1 cellular context compared by ENCODE assay signal in the genomic region with DNA sequence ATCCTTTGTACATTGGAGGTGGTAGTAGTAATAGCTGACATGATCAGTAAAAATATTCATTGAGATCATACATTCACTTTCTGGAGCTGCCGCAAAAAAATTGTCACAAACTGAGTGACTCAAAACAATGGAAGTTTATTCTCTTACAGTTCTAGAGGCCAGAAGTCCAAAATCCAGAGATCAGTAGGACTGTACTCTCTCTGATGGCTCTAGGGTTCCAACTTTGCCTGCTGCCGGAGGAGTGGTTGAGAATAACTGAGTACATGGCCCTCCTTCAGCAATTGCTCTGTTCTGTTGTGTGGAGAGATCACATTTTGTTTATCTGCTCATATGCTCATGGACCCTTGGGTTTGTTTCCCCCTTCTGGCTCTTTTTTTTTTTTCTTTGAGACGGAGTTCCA.
TF ChIP-seq lines count a peak whose summit lies in the region.

No MANE protein-coding gene starts in this region.

TF ChIP-seq in HepG2, 621 proteins besides CTCF, POLR2A, EP300 and RAD21 (continued from another document):
- TF ChIP-seq, protein P1, sequence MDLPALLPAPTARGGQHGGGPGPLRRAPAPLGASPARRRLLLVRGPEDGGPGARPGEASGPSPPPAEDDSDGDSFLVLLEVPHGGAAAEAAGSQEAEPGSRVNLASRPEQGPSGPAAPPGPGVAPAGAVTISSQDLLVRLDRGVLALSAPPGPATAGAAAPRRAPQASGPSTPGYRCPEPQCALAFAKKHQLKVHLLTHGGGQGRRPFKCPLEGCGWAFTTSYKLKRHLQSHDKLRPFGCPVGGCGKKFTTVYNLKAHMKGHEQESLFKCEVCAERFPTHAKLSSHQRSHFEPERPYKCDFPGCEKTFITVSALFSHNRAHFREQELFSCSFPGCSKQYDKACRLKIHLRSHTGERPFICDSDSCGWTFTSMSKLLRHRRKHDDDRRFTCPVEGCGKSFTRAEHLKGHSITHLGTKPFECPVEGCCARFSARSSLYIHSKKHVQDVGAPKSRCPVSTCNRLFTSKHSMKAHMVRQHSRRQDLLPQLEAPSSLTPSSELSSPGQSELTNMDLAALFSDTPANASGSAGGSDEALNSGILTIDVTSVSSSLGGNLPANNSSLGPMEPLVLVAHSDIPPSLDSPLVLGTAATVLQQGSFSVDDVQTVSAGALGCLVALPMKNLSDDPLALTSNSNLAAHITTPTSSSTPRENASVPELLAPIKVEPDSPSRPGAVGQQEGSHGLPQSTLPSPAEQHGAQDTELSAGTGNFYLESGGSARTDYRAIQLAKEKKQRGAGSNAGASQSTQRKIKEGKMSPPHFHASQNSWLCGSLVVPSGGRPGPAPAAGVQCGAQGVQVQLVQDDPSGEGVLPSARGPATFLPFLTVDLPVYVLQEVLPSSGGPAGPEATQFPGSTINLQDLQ (CRISPR knock-in tag; IDR thresholded peaks at IDR 0.05) = no peak
- peak; percentile 85 for TF ChIP-seq SOX5 (CRISPR knock-in tag; IDR thresholded peaks at IDR 0.05; ENCODE audit: borderline replicate concordance)
- TF ChIP-seq RCOR2 (CRISPR knock-in tag; IDR thresholded peaks at IDR 0.05) = peak; percentile 60; the same call in 1 of the 2 replicates
- 0 out of 2 replicates have a peak, but pooled peaks have one; percentile 9 for TF ChIP-seq HMG20A (CRISPR knock-in tag; IDR thresholded peaks at IDR 0.05; ENCODE audit: borderline replicate concordance)
- TF ChIP-seq, protein P2, sequence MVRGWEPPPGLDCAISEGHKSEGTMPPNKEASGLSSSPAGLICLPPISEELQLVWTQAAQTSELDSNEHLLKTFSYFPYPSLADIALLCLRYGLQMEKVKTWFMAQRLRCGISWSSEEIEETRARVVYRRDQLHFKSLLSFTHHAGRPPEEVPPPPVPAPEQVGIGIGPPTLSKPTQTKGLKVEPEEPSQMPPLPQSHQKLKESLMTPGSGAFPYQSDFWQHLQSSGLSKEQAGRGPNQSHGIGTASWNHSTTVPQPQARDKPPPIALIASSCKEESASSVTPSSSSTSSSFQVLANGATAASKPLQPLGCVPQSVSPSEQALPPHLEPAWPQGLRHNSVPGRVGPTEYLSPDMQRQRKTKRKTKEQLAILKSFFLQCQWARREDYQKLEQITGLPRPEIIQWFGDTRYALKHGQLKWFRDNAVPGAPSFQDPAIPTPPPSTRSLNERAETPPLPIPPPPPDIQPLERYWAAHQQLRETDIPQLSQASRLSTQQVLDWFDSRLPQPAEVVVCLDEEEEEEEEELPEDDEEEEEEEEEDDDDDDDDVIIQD (CRISPR knock-in tag; IDR thresholded peaks at IDR 0.05; ENCODE audit: low read depth) = peak; percentile 23; the same call in 1 of the 2 replicates
- no peak for TF ChIP-seq HDAC6 (IDR thresholded peaks at IDR 0.05; ENCODE audit: low read depth, low read length)
- TF ChIP-seq, protein P3, sequence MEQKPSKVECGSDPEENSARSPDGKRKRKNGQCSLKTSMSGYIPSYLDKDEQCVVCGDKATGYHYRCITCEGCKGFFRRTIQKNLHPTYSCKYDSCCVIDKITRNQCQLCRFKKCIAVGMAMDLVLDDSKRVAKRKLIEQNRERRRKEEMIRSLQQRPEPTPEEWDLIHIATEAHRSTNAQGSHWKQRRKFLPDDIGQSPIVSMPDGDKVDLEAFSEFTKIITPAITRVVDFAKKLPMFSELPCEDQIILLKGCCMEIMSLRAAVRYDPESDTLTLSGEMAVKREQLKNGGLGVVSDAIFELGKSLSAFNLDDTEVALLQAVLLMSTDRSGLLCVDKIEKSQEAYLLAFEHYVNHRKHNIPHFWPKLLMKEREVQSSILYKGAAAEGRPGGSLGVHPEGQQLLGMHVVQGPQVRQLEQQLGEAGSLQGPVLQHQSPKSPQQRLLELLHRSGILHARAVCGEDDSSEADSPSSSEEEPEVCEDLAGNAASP (CRISPR knock-in tag; IDR thresholded peaks at IDR 0.05; ENCODE audit: borderline replicate concordance) = no peak
- no peak for TF ChIP-seq CREB1 (IDR thresholded peaks at IDR 0.05)
- no peak for TF ChIP-seq CREB1 (CRISPR knock-in tag; IDR thresholded peaks at IDR 0.05)
- TF ChIP-seq SMYD3 (CRISPR knock-in tag; IDR thresholded peaks at IDR 0.05) = no peak
- peak; percentile 18; the same call in 1 of the 2 replicates for TF ChIP-seq ZSCAN9 (CRISPR knock-in tag; IDR thresholded peaks at IDR 0.05; ENCODE audit: borderline replicate concordance)
- TF ChIP-seq NCOR1 (IDR thresholded peaks at IDR 0.05; ENCODE audit: borderline replicate concordance, low read length) = peak; percentile 77
- TF ChIP-seq, protein P4, sequence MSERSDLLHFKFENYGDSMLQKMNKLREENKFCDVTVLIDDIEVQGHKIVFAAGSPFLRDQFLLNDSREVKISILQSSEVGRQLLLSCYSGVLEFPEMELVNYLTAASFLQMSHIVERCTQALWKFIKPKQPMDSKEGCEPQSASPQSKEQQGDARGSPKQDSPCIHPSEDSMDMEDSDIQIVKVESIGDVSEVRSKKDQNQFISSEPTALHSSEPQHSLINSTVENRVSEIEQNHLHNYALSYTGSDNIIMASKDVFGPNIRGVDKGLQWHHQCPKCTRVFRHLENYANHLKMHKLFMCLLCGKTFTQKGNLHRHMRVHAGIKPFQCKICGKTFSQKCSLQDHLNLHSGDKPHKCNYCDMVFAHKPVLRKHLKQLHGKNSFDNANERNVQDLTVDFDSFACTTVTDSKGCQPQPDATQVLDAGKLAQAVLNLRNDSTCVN (CRISPR knock-in tag; IDR thresholded peaks at IDR 0.05; ENCODE audit: borderline replicate concordance) = peak; percentile 96
- TF ChIP-seq SOX13 (IDR thresholded peaks at IDR 0.05) = peak; percentile 35; the same call in 1 of the 2 replicates
- peak in 1 of 2 experiments; percentile 82; a peak in 2 of 4 replicates for TF ChIP-seq SOX13 (CRISPR knock-in tag; conservative IDR thresholded peaks at IDR 0.05 in 1 of 2, IDR thresholded peaks at IDR 0.05 in 1 of 2)
- TF ChIP-seq, protein P5, sequence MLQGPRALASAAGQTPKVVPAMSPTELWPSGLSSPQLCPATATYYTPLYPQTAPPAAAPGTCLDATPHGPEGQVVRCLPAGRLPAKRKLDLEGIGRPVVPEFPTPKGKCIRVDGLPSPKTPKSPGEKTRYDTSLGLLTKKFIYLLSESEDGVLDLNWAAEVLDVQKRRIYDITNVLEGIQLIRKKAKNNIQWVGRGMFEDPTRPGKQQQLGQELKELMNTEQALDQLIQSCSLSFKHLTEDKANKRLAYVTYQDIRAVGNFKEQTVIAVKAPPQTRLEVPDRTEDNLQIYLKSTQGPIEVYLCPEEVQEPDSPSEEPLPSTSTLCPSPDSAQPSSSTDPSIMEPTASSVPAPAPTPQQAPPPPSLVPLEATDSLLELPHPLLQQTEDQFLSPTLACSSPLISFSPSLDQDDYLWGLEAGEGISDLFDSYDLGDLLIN (CRISPR knock-in tag; IDR thresholded peaks at IDR 0.05; ENCODE audit: borderline replicate concordance) = no peak
- peak; percentile 68 for TF ChIP-seq GATAD2A (CRISPR knock-in tag; IDR thresholded peaks at IDR 0.05)
- no peak for TF ChIP-seq MAF1 (CRISPR knock-in tag; IDR thresholded peaks at IDR 0.05; ENCODE audit: borderline replicate concordance)
- TF ChIP-seq KAT7 (CRISPR knock-in tag; IDR thresholded peaks at IDR 0.05; ENCODE audit: borderline replicate concordance) = no peak; the same call in 1 of the 2 replicates
- TF ChIP-seq IRF2 (CRISPR knock-in tag; IDR thresholded peaks at IDR 0.05) = 0 out of 2 replicates have a peak, but pooled peaks have one; percentile 42
